ENCODE assay signal across 1 cellular context in the genomic region with DNA sequence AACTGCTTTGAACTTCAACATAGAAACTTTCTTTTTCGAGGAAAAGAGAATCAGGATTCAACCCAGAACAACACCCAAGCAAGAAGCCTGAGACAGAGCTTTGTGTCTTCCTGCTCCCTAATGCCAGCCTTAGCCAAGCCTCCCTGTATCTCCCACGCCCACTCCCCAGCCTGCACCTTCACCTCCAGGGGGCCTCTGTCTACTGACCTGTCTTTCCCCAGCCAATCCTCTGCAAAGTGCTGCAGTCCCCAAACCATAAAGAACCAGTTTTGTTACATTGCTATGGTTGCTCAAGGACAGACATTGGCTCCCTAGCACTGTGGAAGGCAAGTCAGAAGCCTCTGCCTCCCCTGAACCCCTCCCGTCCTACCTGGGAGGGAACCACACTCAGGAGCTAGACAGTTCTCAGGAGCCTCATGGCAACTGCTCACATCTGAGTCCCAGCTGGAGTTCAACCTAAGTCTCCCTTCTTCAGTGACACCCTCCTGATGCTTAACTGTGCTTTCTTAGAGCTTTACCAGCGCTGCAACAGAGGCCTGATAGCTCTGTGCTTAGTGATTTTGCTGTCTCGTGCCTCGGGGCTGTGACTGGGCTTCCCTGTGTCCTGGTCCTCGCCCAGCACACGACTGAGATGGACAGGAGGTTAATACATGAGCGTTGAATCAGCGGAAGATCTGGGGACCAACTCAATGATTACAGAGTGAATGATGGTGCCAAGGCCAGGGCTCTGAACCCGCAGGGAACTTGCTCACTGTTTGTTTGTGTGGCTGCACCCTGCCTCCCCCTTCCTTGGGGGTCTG.
A peak's percentile ranks its signal among the peaks of the same experiment; 100 is the strongest.
TF ChIP-seq lines count a peak whose summit lies in the region.

No MANE protein-coding gene starts in this region.

TF ChIP-seq in HepG2, 621 proteins besides CTCF, POLR2A, EP300 and RAD21:
- TF ChIP-seq STAG1 (CRISPR knock-in tag; IDR thresholded peaks at IDR 0.05), result peak; percentile 43
- peak; percentile 44; the same call in 1 of the 2 replicates for TF ChIP-seq SMAD1 (CRISPR knock-in tag; IDR thresholded peaks at IDR 0.05; ENCODE audit: borderline replicate concordance, low read depth)
- TF ChIP-seq ZBTB7A (CRISPR knock-in tag; IDR thresholded peaks at IDR 0.05), result 0 out of 2 replicates have a peak, but pooled peaks have one; percentile 27
- TF ChIP-seq SMC3 (IDR thresholded peaks at IDR 0.05; ENCODE audit: low read length), result 0 out of 2 replicates have a peak, but pooled peaks have one; percentile 4
- no peak for TF ChIP-seq THRA (CRISPR knock-in tag; IDR thresholded peaks at IDR 0.05; ENCODE audit: borderline replicate concordance)
- TF ChIP-seq XRCC5 (optimal IDR thresholded peaks at IDR 0.05; ENCODE audit: low read length), result peak; percentile 41
- 0 out of 2 replicates have a peak, but pooled peaks have one; percentile 11 for TF ChIP-seq RFX5 (IDR thresholded peaks at IDR 0.05; ENCODE audit: low read depth, low read length)
- no peak for TF ChIP-seq TBX3 (IDR thresholded peaks at IDR 0.05; ENCODE audit: borderline replicate concordance)
- no peak for TF ChIP-seq ZFX (CRISPR knock-in tag; IDR thresholded peaks at IDR 0.05; ENCODE audit: low read depth)
- TF ChIP-seq ZNF605 (CRISPR knock-in tag; IDR thresholded peaks at IDR 0.05), result no peak
- TF ChIP-seq, protein P1, sequence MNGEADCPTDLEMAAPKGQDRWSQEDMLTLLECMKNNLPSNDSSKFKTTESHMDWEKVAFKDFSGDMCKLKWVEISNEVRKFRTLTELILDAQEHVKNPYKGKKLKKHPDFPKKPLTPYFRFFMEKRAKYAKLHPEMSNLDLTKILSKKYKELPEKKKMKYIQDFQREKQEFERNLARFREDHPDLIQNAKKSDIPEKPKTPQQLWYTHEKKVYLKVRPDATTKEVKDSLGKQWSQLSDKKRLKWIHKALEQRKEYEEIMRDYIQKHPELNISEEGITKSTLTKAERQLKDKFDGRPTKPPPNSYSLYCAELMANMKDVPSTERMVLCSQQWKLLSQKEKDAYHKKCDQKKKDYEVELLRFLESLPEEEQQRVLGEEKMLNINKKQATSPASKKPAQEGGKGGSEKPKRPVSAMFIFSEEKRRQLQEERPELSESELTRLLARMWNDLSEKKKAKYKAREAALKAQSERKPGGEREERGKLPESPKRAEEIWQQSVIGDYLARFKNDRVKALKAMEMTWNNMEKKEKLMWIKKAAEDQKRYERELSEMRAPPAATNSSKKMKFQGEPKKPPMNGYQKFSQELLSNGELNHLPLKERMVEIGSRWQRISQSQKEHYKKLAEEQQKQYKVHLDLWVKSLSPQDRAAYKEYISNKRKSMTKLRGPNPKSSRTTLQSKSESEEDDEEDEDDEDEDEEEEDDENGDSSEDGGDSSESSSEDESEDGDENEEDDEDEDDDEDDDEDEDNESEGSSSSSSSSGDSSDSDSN (CRISPR knock-in tag; IDR thresholded peaks at IDR 0.05), result no peak
- no peak for TF ChIP-seq NFYC (CRISPR knock-in tag; IDR thresholded peaks at IDR 0.05)
- no peak for TF ChIP-seq ZNF329 (CRISPR knock-in tag; IDR thresholded peaks at IDR 0.05; ENCODE audit: low read depth)
- no peak for TF ChIP-seq DMTF1 (CRISPR knock-in tag; IDR thresholded peaks at IDR 0.05)
- no peak for TF ChIP-seq MAZ (IDR thresholded peaks at IDR 0.05; ENCODE audit: borderline replicate concordance, low read depth, low read length)
- TF ChIP-seq MAZ (CRISPR knock-in tag; IDR thresholded peaks at IDR 0.05; ENCODE audit: low read depth), result peak; percentile 52; the same call in 1 of the 2 replicates
- peak; percentile 16; the same call in 1 of the 2 replicates for TF ChIP-seq SALL1 (CRISPR knock-in tag; IDR thresholded peaks at IDR 0.05)
